ENCODE assay signal across 2 cellular contexts in the genomic region with DNA sequence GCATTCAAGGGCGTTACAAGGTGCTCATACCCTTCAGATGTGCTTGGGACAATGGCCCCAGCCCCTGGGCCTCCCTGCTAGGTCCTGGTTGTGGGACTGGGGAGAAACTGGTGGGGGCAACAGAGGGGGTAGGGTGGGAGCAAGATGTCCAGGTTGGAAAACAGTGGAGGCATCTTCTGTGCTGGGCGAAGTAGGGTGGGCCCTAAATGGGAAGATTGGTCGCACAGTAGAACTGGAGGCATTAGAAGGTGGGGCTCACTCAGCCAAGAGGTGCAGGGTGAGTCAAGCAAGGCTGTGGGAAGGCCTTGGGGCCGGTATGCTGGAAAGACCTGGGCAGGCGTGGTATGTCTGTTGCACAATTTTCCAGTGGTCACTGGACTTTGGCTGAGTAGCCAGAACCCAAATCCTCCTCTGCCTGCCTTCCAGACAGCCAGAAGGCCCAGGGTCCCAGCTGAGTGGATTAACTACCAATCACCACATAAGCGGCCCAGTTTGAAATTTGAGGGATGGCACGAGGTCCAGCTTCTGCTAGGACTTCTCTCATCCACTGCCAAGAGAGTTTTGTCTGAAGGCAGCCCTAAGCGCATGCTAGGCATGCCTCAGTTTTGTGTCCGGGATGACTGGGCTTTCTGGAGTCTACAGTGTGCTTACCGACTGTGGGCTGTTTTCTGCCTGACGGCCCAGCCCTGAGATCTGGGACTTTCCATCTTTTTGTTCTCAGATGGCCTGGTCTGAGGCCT.
TF ChIP-seq lines count a peak whose summit lies in the region.

No MANE protein-coding gene starts in this region.

TF ChIP-seq in K562, 482 proteins besides CTCF, POLR2A, EP300 and RAD21 (continued from another document and continues in another):
- TF ChIP-seq, protein P1, sequence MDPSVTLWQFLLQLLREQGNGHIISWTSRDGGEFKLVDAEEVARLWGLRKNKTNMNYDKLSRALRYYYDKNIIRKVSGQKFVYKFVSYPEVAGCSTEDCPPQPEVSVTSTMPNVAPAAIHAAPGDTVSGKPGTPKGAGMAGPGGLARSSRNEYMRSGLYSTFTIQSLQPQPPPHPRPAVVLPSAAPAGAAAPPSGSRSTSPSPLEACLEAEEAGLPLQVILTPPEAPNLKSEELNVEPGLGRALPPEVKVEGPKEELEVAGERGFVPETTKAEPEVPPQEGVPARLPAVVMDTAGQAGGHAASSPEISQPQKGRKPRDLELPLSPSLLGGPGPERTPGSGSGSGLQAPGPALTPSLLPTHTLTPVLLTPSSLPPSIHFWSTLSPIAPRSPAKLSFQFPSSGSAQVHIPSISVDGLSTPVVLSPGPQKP (CRISPR knock-in tag; IDR thresholded peaks at IDR 0.05): no peak
- TF ChIP-seq, protein P2, sequence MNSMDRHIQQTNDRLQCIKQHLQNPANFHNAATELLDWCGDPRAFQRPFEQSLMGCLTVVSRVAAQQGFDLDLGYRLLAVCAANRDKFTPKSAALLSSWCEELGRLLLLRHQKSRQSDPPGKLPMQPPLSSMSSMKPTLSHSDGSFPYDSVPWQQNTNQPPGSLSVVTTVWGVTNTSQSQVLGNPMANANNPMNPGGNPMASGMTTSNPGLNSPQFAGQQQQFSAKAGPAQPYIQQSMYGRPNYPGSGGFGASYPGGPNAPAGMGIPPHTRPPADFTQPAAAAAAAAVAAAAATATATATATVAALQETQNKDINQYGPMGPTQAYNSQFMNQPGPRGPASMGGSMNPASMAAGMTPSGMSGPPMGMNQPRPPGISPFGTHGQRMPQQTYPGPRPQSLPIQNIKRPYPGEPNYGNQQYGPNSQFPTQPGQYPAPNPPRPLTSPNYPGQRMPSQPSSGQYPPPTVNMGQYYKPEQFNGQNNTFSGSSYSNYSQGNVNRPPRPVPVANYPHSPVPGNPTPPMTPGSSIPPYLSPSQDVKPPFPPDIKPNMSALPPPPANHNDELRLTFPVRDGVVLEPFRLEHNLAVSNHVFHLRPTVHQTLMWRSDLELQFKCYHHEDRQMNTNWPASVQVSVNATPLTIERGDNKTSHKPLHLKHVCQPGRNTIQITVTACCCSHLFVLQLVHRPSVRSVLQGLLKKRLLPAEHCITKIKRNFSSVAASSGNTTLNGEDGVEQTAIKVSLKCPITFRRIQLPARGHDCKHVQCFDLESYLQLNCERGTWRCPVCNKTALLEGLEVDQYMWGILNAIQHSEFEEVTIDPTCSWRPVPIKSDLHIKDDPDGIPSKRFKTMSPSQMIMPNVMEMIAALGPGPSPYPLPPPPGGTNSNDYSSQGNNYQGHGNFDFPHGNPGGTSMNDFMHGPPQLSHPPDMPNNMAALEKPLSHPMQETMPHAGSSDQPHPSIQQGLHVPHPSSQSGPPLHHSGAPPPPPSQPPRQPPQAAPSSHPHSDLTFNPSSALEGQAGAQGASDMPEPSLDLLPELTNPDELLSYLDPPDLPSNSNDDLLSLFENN (IDR thresholded peaks at IDR 0.05; ENCODE audit: low read depth in 2 of 2, low read length in 2 of 2): no peak
- 0 out of 2 replicates have a peak, but pooled peaks have one; percentile 46 for TF ChIP-seq NFRKB (IDR thresholded peaks at IDR 0.05; ENCODE audit: low read depth)
- TF ChIP-seq, protein P3, sequence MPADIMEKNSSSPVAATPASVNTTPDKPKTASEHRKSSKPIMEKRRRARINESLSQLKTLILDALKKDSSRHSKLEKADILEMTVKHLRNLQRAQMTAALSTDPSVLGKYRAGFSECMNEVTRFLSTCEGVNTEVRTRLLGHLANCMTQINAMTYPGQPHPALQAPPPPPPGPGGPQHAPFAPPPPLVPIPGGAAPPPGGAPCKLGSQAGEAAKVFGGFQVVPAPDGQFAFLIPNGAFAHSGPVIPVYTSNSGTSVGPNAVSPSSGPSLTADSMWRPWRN (IDR thresholded peaks at IDR 0.05; ENCODE audit: low read depth): no peak
- TF ChIP-seq CEBPB (tag; IDR thresholded peaks at IDR 0.05): peak; percentile 91
- TF ChIP-seq, protein P4, sequence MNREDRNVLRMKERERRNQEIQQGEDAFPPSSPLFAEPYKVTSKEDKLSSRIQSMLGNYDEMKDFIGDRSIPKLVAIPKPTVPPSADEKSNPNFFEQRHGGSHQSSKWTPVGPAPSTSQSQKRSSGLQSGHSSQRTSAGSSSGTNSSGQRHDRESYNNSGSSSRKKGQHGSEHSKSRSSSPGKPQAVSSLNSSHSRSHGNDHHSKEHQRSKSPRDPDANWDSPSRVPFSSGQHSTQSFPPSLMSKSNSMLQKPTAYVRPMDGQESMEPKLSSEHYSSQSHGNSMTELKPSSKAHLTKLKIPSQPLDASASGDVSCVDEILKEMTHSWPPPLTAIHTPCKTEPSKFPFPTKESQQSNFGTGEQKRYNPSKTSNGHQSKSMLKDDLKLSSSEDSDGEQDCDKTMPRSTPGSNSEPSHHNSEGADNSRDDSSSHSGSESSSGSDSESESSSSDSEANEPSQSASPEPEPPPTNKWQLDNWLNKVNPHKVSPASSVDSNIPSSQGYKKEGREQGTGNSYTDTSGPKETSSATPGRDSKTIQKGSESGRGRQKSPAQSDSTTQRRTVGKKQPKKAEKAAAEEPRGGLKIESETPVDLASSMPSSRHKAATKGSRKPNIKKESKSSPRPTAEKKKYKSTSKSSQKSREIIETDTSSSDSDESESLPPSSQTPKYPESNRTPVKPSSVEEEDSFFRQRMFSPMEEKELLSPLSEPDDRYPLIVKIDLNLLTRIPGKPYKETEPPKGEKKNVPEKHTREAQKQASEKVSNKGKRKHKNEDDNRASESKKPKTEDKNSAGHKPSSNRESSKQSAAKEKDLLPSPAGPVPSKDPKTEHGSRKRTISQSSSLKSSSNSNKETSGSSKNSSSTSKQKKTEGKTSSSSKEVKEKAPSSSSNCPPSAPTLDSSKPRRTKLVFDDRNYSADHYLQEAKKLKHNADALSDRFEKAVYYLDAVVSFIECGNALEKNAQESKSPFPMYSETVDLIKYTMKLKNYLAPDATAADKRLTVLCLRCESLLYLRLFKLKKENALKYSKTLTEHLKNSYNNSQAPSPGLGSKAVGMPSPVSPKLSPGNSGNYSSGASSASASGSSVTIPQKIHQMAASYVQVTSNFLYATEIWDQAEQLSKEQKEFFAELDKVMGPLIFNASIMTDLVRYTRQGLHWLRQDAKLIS (CRISPR knock-in tag; IDR thresholded peaks at IDR 0.05): peak; percentile 35; the same call in 1 of the 2 replicates
- TF ChIP-seq, protein P5, sequence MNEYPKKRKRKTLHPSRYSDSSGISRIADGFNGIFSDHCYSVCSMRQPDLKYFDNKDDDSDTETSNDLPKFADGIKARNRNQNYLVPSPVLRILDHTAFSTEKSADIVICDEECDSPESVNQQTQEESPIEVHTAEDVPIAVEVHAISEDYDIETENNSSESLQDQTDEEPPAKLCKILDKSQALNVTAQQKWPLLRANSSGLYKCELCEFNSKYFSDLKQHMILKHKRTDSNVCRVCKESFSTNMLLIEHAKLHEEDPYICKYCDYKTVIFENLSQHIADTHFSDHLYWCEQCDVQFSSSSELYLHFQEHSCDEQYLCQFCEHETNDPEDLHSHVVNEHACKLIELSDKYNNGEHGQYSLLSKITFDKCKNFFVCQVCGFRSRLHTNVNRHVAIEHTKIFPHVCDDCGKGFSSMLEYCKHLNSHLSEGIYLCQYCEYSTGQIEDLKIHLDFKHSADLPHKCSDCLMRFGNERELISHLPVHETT (CRISPR knock-in tag; conservative IDR thresholded peaks at IDR 0.05 in 1 of 2, IDR thresholded peaks at IDR 0.05 in 1 of 2): peak in 1 of 2 experiments; percentile 46; a peak in 1 of 4 replicates
- TF ChIP-seq MYC (IDR thresholded peaks at IDR 0.05; ENCODE audit: low read depth, low read length): no peak
- TF ChIP-seq MYC (CRISPR knock-in tag; IDR thresholded peaks at IDR 0.05; ENCODE audit: borderline replicate concordance, low read depth): peak; percentile 41; the same call in 1 of the 2 replicates
- peak; percentile 95 for TF ChIP-seq DMBX1 (CRISPR knock-in tag; IDR thresholded peaks at IDR 0.05; ENCODE audit: borderline replicate concordance)
- 0 out of 2 replicates have a peak, but pooled peaks have one; percentile 27 for TF ChIP-seq ZNF311 (CRISPR knock-in tag; IDR thresholded peaks at IDR 0.05)

TF ChIP-seq in HepG2, 621 proteins besides CTCF, POLR2A, EP300 and RAD21 (continued from another document and continues in another):
- TF ChIP-seq, protein P6, sequence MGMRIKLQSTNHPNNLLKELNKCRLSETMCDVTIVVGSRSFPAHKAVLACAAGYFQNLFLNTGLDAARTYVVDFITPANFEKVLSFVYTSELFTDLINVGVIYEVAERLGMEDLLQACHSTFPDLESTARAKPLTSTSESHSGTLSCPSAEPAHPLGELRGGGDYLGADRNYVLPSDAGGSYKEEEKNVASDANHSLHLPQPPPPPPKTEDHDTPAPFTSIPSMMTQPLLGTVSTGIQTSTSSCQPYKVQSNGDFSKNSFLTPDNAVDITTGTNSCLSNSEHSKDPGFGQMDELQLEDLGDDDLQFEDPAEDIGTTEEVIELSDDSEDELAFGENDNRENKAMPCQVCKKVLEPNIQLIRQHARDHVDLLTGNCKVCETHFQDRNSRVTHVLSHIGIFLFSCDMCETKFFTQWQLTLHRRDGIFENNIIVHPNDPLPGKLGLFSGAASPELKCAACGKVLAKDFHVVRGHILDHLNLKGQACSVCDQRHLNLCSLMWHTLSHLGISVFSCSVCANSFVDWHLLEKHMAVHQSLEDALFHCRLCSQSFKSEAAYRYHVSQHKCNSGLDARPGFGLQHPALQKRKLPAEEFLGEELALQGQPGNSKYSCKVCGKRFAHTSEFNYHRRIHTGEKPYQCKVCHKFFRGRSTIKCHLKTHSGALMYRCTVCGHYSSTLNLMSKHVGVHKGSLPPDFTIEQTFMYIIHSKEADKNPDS (CRISPR knock-in tag; IDR thresholded peaks at IDR 0.05): no peak
- TF ChIP-seq ZIK1 (CRISPR knock-in tag; IDR thresholded peaks at IDR 0.05; ENCODE audit: borderline replicate concordance, low read depth): no peak
- TF ChIP-seq ZNF292 (CRISPR knock-in tag; IDR thresholded peaks at IDR 0.05; ENCODE audit: borderline replicate concordance, low read depth): peak; percentile 61; the same call in 1 of the 2 replicates
- no peak for TF ChIP-seq ZNF160 (CRISPR knock-in tag; IDR thresholded peaks at IDR 0.05)
- TF ChIP-seq HMG20A (CRISPR knock-in tag; IDR thresholded peaks at IDR 0.05; ENCODE audit: borderline replicate concordance): peak; percentile 21; the same call in 1 of the 2 replicates
- no peak for TF ChIP-seq HES4 (CRISPR knock-in tag; IDR thresholded peaks at IDR 0.05; ENCODE audit: borderline replicate concordance)
- TF ChIP-seq, protein P7, sequence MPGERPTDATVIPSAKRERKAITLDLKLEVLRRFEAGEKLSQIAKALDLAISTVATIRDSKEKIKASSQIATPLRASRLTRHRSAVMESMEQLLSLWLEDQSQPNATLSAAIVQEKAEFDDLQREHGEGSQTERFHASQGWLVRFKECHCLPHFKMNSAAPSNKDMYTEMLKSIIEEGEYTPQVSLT (CRISPR knock-in tag; IDR thresholded peaks at IDR 0.05; ENCODE audit: borderline replicate concordance, low read depth): no peak
- TF ChIP-seq, protein P8, sequence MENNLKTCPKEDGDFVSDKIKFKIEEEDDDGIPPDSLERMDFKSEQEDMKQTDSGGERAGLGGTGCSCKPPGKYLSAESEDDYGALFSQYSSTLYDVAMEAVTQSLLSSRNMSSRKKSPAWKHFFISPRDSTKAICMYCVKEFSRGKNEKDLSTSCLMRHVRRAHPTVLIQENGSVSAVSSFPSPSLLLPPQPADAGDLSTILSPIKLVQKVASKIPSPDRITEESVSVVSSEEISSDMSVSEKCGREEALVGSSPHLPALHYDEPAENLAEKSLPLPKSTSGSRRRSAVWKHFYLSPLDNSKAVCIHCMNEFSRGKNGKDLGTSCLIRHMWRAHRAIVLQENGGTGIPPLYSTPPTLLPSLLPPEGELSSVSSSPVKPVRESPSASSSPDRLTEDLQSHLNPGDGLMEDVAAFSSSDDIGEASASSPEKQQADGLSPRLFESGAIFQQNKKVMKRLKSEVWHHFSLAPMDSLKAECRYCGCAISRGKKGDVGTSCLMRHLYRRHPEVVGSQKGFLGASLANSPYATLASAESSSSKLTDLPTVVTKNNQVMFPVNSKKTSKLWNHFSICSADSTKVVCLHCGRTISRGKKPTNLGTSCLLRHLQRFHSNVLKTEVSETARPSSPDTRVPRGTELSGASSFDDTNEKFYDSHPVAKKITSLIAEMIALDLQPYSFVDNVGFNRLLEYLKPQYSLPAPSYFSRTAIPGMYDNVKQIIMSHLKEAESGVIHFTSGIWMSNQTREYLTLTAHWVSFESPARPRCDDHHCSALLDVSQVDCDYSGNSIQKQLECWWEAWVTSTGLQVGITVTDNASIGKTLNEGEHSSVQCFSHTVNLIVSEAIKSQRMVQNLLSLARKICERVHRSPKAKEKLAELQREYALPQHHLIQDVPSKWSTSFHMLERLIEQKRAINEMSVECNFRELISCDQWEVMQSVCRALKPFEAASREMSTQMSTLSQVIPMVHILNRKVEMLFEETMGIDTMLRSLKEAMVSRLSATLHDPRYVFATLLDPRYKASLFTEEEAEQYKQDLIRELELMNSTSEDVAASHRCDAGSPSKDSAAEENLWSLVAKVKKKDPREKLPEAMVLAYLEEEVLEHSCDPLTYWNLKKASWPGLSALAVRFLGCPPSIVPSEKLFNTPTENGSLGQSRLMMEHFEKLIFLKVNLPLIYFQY (CRISPR knock-in tag; IDR thresholded peaks at IDR 0.05; ENCODE audit: borderline replicate concordance): peak; percentile 77; the same call in 1 of the 2 replicates
- TF ChIP-seq, protein P9, sequence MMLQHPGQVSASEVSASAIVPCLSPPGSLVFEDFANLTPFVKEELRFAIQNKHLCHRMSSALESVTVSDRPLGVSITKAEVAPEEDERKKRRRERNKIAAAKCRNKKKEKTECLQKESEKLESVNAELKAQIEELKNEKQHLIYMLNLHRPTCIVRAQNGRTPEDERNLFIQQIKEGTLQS (CRISPR knock-in tag; IDR thresholded peaks at IDR 0.05): no peak
- TF ChIP-seq, protein P10, sequence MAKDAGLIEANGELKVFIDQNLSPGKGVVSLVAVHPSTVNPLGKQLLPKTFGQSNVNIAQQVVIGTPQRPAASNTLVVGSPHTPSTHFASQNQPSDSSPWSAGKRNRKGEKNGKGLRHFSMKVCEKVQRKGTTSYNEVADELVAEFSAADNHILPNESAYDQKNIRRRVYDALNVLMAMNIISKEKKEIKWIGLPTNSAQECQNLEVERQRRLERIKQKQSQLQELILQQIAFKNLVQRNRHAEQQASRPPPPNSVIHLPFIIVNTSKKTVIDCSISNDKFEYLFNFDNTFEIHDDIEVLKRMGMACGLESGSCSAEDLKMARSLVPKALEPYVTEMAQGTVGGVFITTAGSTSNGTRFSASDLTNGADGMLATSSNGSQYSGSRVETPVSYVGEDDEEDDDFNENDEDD (CRISPR knock-in tag; IDR thresholded peaks at IDR 0.05; ENCODE audit: borderline replicate concordance): no peak
- no peak for TF ChIP-seq ZNF446 (CRISPR knock-in tag; IDR thresholded peaks at IDR 0.05)
- no peak for TF ChIP-seq RCOR2 (CRISPR knock-in tag; IDR thresholded peaks at IDR 0.05)
- TF ChIP-seq ELF3 (CRISPR knock-in tag; IDR thresholded peaks at IDR 0.05): no peak; the same call in 1 of the 2 replicates
- TF ChIP-seq, protein P11, sequence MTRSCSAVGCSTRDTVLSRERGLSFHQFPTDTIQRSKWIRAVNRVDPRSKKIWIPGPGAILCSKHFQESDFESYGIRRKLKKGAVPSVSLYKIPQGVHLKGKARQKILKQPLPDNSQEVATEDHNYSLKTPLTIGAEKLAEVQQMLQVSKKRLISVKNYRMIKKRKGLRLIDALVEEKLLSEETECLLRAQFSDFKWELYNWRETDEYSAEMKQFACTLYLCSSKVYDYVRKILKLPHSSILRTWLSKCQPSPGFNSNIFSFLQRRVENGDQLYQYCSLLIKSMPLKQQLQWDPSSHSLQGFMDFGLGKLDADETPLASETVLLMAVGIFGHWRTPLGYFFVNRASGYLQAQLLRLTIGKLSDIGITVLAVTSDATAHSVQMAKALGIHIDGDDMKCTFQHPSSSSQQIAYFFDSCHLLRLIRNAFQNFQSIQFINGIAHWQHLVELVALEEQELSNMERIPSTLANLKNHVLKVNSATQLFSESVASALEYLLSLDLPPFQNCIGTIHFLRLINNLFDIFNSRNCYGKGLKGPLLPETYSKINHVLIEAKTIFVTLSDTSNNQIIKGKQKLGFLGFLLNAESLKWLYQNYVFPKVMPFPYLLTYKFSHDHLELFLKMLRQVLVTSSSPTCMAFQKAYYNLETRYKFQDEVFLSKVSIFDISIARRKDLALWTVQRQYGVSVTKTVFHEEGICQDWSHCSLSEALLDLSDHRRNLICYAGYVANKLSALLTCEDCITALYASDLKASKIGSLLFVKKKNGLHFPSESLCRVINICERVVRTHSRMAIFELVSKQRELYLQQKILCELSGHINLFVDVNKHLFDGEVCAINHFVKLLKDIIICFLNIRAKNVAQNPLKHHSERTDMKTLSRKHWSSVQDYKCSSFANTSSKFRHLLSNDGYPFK (CRISPR knock-in tag; IDR thresholded peaks at IDR 0.05; ENCODE audit: borderline replicate concordance): peak; percentile 30; the same call in 1 of the 2 replicates
- TF ChIP-seq ZNF782 (CRISPR knock-in tag; IDR thresholded peaks at IDR 0.05; ENCODE audit: borderline replicate concordance): no peak
